Comparison of ENCODE assay signal across 32 cellular contexts in the genomic region with DNA sequence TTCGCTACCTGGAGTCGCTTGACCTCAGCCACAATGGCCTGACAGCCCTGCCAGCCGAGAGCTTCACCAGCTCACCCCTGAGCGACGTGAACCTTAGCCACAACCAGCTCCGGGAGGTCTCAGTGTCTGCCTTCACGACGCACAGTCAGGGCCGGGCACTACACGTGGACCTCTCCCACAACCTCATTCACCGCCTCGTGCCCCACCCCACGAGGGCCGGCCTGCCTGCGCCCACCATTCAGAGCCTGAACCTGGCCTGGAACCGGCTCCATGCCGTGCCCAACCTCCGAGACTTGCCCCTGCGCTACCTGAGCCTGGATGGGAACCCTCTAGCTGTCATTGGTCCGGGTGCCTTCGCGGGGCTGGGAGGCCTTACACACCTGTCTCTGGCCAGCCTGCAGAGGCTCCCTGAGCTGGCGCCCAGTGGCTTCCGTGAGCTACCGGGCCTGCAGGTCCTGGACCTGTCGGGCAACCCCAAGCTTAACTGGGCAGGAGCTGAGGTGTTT. TPM values are rescaled to one million over a fixed set of nuclear protein-coding genes. Genes with fewer than 3 reads are reported as not detected.
A peak's percentile ranks its signal among the peaks of the same experiment; 100 is the strongest.
DNase-seq lines count a peak whose midpoint lies in the region; ATAC-seq, FAIRE-seq and TF ChIP-seq lines count a peak whose summit lies in the region.
"Had no signal": no experiment of that assay in that cellular context is flagged by ENCODE, and none has a peak within 500 bp of the region (broad histone marks: within the 10 kb centered on the region; RNA-seq: fewer than 3 reads in every experiment).

No MANE protein-coding gene starts in this region.

- H3K4me3 Mint-ChIP-seq in natural killer cell: no peak overlapping the region
- H3K4me3 Mint-ChIP-seq in natural killer cell treated with Interleukin-12 subunit alpha and Interleukin-12 subunit beta and Interleukin-15 and Interleukin-18, amount 100 ng/mL, for 72 hours: no peak overlapping the region
- H3K4me3 Mint-ChIP-seq in activated naive CD8-positive, alpha-beta T cell treated with anti-CD3 and anti-CD28 coated beads, Interleukin-2, amount 50 U/mL, for 24 hours: no peak overlapping the region
- H3K4me3 Mint-ChIP-seq: activated naive CD4-positive, alpha-beta T cell treated with anti-CD3 and anti-CD28 coated beads for 36 hours; activated T-helper 1 cell treated with anti-CD3 and anti-CD28 coated beads, Interleukin-12 subunit alpha, Interleukin-12 subunit beta, Interleukin-2, Interleukin-4 antibody, amounts not matched to agents 30 ng/mL and 10 ng/mL and 1 ng/mL, durations not matched to agents 14 hours and 24 hours and 36 hours; CD8-positive, alpha-beta memory T cell; neural progenitor cell; T-helper 17 cell had no signal

- no peak for ATAC-seq in natural killer cell
- ATAC-seq in natural killer cell treated with Interleukin-12 subunit alpha and Interleukin-12 subunit beta and Interleukin-15 and Interleukin-18, amount 100 ng/mL, for 72 hours: no peak
- ATAC-seq in HG03439 (IDR thresholded peaks at IDR 0.05; ENCODE audit: unreplicated experiment): no peak
- no peak for ATAC-seq in activated naive CD8-positive, alpha-beta T cell treated with anti-CD3 and anti-CD28 coated beads, Interleukin-2, amount 50 U/mL, for 24 hours
- ATAC-seq: gastroesophageal sphincter, GM12878, SK-N-SH treated with all-trans-retinoic acid at 6 μM for 48 hours, T-helper 17 cell, upper lobe of right lung had no signal

- no peak for TF ChIP-seq CTCF in natural killer cell (IDR thresholded peaks at IDR 0.05)

- H3K27me3 ChIP-seq in small intestine (ENCODE audit: control insufficient read depth in 2 of 2, insufficient read depth in 2 of 2, low read length in 2 of 2): no peaks in the 10 kb centered on the region
- H3K27me3 ChIP-seq: gastroesophageal sphincter, neural progenitor cell, upper lobe of right lung had no signal

- H3K4me3 ChIP-seq in small intestine (ENCODE audit: low read depth in 1 of 2, low read length in 2 of 2): no peak overlapping the region
- H3K4me3 ChIP-seq: gastroesophageal sphincter, GM12878, neural progenitor cell, PC-9, upper lobe of right lung had no signal

- H3K27ac Mint-ChIP-seq in natural killer cell: no peak overlapping the region
- no peak overlapping the region for H3K27ac Mint-ChIP-seq in natural killer cell treated with Interleukin-12 subunit alpha and Interleukin-12 subunit beta and Interleukin-15 and Interleukin-18, amount 100 ng/mL, for 72 hours
- H3K27ac Mint-ChIP-seq in activated naive CD8-positive, alpha-beta T cell treated with anti-CD3 and anti-CD28 coated beads, Interleukin-2, amount 50 U/mL, for 24 hours: no peak overlapping the region
- H3K27ac Mint-ChIP-seq: activated naive CD4-positive, alpha-beta T cell treated with anti-CD3 and anti-CD28 coated beads for 36 hours; activated T-helper 1 cell treated with anti-CD3 and anti-CD28 coated beads, Interleukin-12 subunit alpha, Interleukin-12 subunit beta, Interleukin-2, Interleukin-4 antibody, amounts not matched to agents 30 ng/mL and 10 ng/mL and 1 ng/mL, durations not matched to agents 14 hours and 24 hours and 36 hours; neural progenitor cell; T-helper 17 cell had no signal

- intact Hi-C loops in natural killer cell (cut with micrococcal nuclease): no loop called here

- H3K9me3 Mint-ChIP-seq in natural killer cell: no peaks in the 10 kb centered on the region
- H3K9me3 Mint-ChIP-seq in natural killer cell treated with Interleukin-12 subunit alpha and Interleukin-12 subunit beta and Interleukin-15 and Interleukin-18, amount 100 ng/mL, for 72 hours: no peaks in the 10 kb centered on the region
- H3K9me3 Mint-ChIP-seq in activated naive CD8-positive, alpha-beta T cell treated with anti-CD3 and anti-CD28 coated beads, Interleukin-2, amount 50 U/mL, for 24 hours: no peaks in the 10 kb centered on the region
- H3K9me3 Mint-ChIP-seq: activated naive CD4-positive, alpha-beta T cell treated with anti-CD3 and anti-CD28 coated beads for 36 hours; activated T-helper 1 cell treated with anti-CD3 and anti-CD28 coated beads, Interleukin-12 subunit alpha, Interleukin-12 subunit beta, Interleukin-2, Interleukin-4 antibody, amounts not matched to agents 30 ng/mL and 10 ng/mL and 1 ng/mL, durations not matched to agents 14 hours and 24 hours and 36 hours; CD8-positive, alpha-beta memory T cell had no signal

- peaks cover 0 to 19% of the 10 kb centered on the region in 2 donors for H3K4me1 Mint-ChIP-seq in natural killer cell
- no peaks in the 10 kb centered on the region for H3K4me1 Mint-ChIP-seq in natural killer cell treated with Interleukin-12 subunit alpha and Interleukin-12 subunit beta and Interleukin-15 and Interleukin-18, amount 100 ng/mL, for 72 hours (ENCODE audit: low read depth in 2 of 2)
- peaks cover 11% of the 10 kb centered on the region for H3K4me1 Mint-ChIP-seq in activated naive CD8-positive, alpha-beta T cell treated with anti-CD3 and anti-CD28 coated beads, Interleukin-2, amount 50 U/mL, for 24 hours

- no peak for FAIRE-seq in small intestine (lab: Jason Lieb, UNC)
- FAIRE-seq: endothelial cell of umbilical vein, GM12878, H54, TTC549 had no signal

- peaks cover 0 to 2% of the 10 kb centered on the region in 2 donors for H3K36me3 ChIP-seq in small intestine (ENCODE audit: control insufficient read depth in 2 of 2, insufficient read depth in 2 of 2, low read length in 2 of 2)
- H3K36me3 ChIP-seq: neural progenitor cell had no signal

- peak overlapping the region; percentile 52 to 73 for H3K27ac ChIP-seq in small intestine (ENCODE audit: low read depth in 1 of 2, low read length in 1 of 2)
- H3K27ac ChIP-seq: HL-60, neural progenitor cell, upper lobe of right lung had no signal

- peaks cover 1 to 3% of the 10 kb centered on the region in 2 donors for H3K27me3 Mint-ChIP-seq in natural killer cell (ENCODE audit: low read depth in 2 of 2)
- no peaks in the 10 kb centered on the region for H3K27me3 Mint-ChIP-seq in natural killer cell treated with Interleukin-12 subunit alpha and Interleukin-12 subunit beta and Interleukin-15 and Interleukin-18, amount 100 ng/mL, for 72 hours
- peaks cover 2% of the 10 kb centered on the region for H3K27me3 Mint-ChIP-seq in activated naive CD8-positive, alpha-beta T cell treated with anti-CD3 and anti-CD28 coated beads, Interleukin-2, amount 50 U/mL, for 24 hours
- H3K27me3 Mint-ChIP-seq: brain, T-helper 17 cell had no signal

- no peaks in the 10 kb centered on the region for H3K36me3 Mint-ChIP-seq in natural killer cell
- no peaks in the 10 kb centered on the region for H3K36me3 Mint-ChIP-seq in natural killer cell treated with Interleukin-12 subunit alpha and Interleukin-12 subunit beta and Interleukin-15 and Interleukin-18, amount 100 ng/mL, for 72 hours
- H3K36me3 Mint-ChIP-seq in activated naive CD8-positive, alpha-beta T cell treated with anti-CD3 and anti-CD28 coated beads, Interleukin-2, amount 50 U/mL, for 24 hours (ENCODE audit: low read depth): no peaks in the 10 kb centered on the region
- H3K36me3 Mint-ChIP-seq: CD8-positive, alpha-beta memory T cell had no signal

- peaks cover 0 to 15% of the 10 kb centered on the region in 2 donors for H3K4me1 ChIP-seq in small intestine (ENCODE audit: control insufficient read depth in 2 of 2, insufficient read depth in 1 of 2, low read depth in 1 of 2, low read length in 1 of 2)

- no peaks in the 10 kb centered on the region for H3K9me3 ChIP-seq in small intestine (ENCODE audit: control insufficient read depth, low read depth)
- H3K9me3 ChIP-seq: gastroesophageal sphincter, upper lobe of right lung had no signal

- DNase-seq in natural killer cell (peak; percentile 13), iPS-NIHi7 (ENCODE audit: extremely low spot score) (peak; percentile 2), small intestine (no peak), NCI-H526 (lab: John Stamatoyannopoulos, UW) (no peak), pons (ENCODE audit: low spot score) (no peak)
- DNase-seq in natural killer cell treated with Interleukin-12 subunit alpha and Interleukin-12 subunit beta and Interleukin-15 and Interleukin-18, amount 100 ng/mL, for 72 hours (ENCODE audit: low spot score): no peak
- no peak for DNase-seq in activated naive CD8-positive, alpha-beta T cell treated with anti-CD3 and anti-CD28 coated beads, Interleukin-2, amount 50 U/mL, for 24 hours
- DNase-seq: activated CD4-positive, alpha-beta T cell treated with anti-CD3 and anti-CD28 coated beads, Interleukin-2, amount 50 U/mL, for 48 hours; activated CD8-positive, alpha-beta memory T cell treated with anti-CD3 and anti-CD28 coated beads, Interleukin-2, amount 50 U/mL, for 4 hours; activated naive CD4-positive, alpha-beta T cell treated with anti-CD3 and anti-CD28 coated beads for 36 hours; CD8-positive, alpha-beta memory T cell; left colon; NCI-H1417; NCI-H2029 treated with DMSO at 0.1 percent for 48 hours; NCI-H526 treated with DMSO at 0.1 percent for 48 hours; PC-9; Right ventricle myocardium superior; stimulated activated CD4-positive, alpha-beta T cell treated with anti-CD3 and anti-CD28 coated beads, Interleukin-15, amount 100 ng/mL, for 24 hours; stimulated activated CD4-positive, alpha-beta T cell treated with anti-CD3 and anti-CD28 coated beads, Interleukin-4, amount 100 ng/mL, for 4 hours; T-helper 17 cell; upper lobe of right lung had no signal

- 88 to 91% (median 90%) methylated on average over 26 of the region's 26 CpGs for WGBS in small intestine, 3 donors

RNA-seq across cellular contexts. Expression of a gene that starts 12.8 kb away (rescaled TPM):
- total RNA-seq in natural killer cell: not detected
- not detected for total RNA-seq in natural killer cell treated with Interleukin-12 subunit alpha and Interleukin-12 subunit beta and Interleukin-15 and Interleukin-18, amount 100 ng/mL, for 72 hours
- polyA plus RNA-seq in small intestine: 10 to 100 TPM; 21.9 to 42.7 (median 22.8) TPM
- total RNA-seq: T-helper 17 cell had no signal
- polyA plus RNA-seq: CD8-positive, alpha-beta memory T cell had no signal

Comparison
In these comparisons a context has a peak if more than half of its experiments do, and no peak if none do; other contexts are left out.
1. DNase-seq: peak in natural killer cell (single experiment) and iPS-NIHi7 (single experiment); none in natural killer cell treated with Interleukin-12 subunit alpha and Interleukin-12 subunit beta and Interleukin-15 and Interleukin-18, amount 100 ng/mL, for 72 hours (single experiment), small intestine (single experiment), NCI-H526 (0 of 2), activated naive CD8-positive, alpha-beta T cell treated with anti-CD3 and anti-CD28 coated beads, Interleukin-2, amount 50 U/mL, for 24 hours (single experiment) and pons (single experiment).